Comparison of ENCODE assay signal across 15 cellular contexts in genomic region chr5:74400067-74400466, GRCh38.
"Had no signal": no experiment of that assay in that cellular context is flagged by ENCODE, and none has a peak within 500 bp of the region (broad histone marks: within the 10 kb centered on the region; RNA-seq: fewer than 3 reads in every experiment).

No MANE protein-coding gene starts in this region.

- H3K9me3 ChIP-seq: suprapubic skin, upper lobe of left lung had no signal

- H3K27ac Mint-ChIP-seq: activated naive CD4-positive, alpha-beta T cell treated with anti-CD3 and anti-CD28 coated beads, Interleukin-2, amount 50 U/mL, for 24 hours; activated T-cell treated with anti-CD3 and anti-CD28 coated beads, Interleukin-2, amount 50 U/mL, for 72 hours; progenitor cell of endocrine pancreas; stimulated activated naive CD8-positive, alpha-beta T cell treated with anti-CD3 and anti-CD28 coated beads, Interleukin-15, Interleukin-2, amounts not matched to agents 100 ng/mL and 50 ng/mL, for 24 hours had no signal

- H3K4me1 ChIP-seq: upper lobe of left lung had no signal

- H3K9me3 Mint-ChIP-seq: activated naive CD4-positive, alpha-beta T cell treated with anti-CD3 and anti-CD28 coated beads, Interleukin-2, amount 50 U/mL, for 24 hours; activated T-cell treated with anti-CD3 and anti-CD28 coated beads, Interleukin-2, amount 50 U/mL, for 72 hours; nephron; stimulated activated naive CD8-positive, alpha-beta T cell treated with anti-CD3 and anti-CD28 coated beads, Interleukin-15, Interleukin-2, amounts not matched to agents 100 ng/mL and 50 ng/mL, for 24 hours had no signal

- H3K27me3 ChIP-seq: foreskin keratinocyte, suprapubic skin, upper lobe of left lung had no signal

- H3K4me3 ChIP-seq: suprapubic skin, upper lobe of left lung had no signal

- DNase-seq: activated CD4-positive, alpha-beta T cell treated with anti-CD3 and anti-CD28 coated beads, Interleukin-2, amount 50 U/mL, for 4 hours; activated gamma-delta T cell; activated T-cell treated with anti-CD3 and anti-CD28 coated beads, Interleukin-2, amount 50 U/mL, for 72 hours; effector CD8-positive, alpha-beta T cell; foreskin keratinocyte; glutamatergic neuron; hippocampal formation; left ventricle myocardium superior; upper lobe of left lung had no signal

- ATAC-seq: activated T-cell treated with anti-CD3 and anti-CD28 coated beads, Interleukin-2, amount 50 U/mL, for 72 hours; esophagus mucosa; foreskin keratinocyte; left ventricle myocardium superior had no signal

- H3K36me3 Mint-ChIP-seq: activated naive CD4-positive, alpha-beta T cell treated with anti-CD3 and anti-CD28 coated beads, Interleukin-2, amount 50 U/mL, for 24 hours had no signal

- H3K27me3 Mint-ChIP-seq: activated naive CD4-positive, alpha-beta T cell treated with anti-CD3 and anti-CD28 coated beads, Interleukin-2, amount 50 U/mL, for 24 hours; progenitor cell of endocrine pancreas; stimulated activated naive CD8-positive, alpha-beta T cell treated with anti-CD3 and anti-CD28 coated beads, Interleukin-15, Interleukin-2, amounts not matched to agents 100 ng/mL and 50 ng/mL, for 24 hours had no signal

- H3K27ac ChIP-seq: foreskin keratinocyte, suprapubic skin, upper lobe of left lung had no signal

- H3K36me3 ChIP-seq: suprapubic skin, upper lobe of left lung had no signal

- H3K4me3 Mint-ChIP-seq: activated naive CD4-positive, alpha-beta T cell treated with anti-CD3 and anti-CD28 coated beads, Interleukin-2, amount 50 U/mL, for 24 hours; activated T-cell treated with anti-CD3 and anti-CD28 coated beads, Interleukin-2, amount 50 U/mL, for 72 hours; nephron; stimulated activated naive CD8-positive, alpha-beta T cell treated with anti-CD3 and anti-CD28 coated beads, Interleukin-15, Interleukin-2, amounts not matched to agents 100 ng/mL and 50 ng/mL, for 24 hours had no signal
